16 cellular contexts compared by ENCODE assay signal in the genomic region with DNA sequence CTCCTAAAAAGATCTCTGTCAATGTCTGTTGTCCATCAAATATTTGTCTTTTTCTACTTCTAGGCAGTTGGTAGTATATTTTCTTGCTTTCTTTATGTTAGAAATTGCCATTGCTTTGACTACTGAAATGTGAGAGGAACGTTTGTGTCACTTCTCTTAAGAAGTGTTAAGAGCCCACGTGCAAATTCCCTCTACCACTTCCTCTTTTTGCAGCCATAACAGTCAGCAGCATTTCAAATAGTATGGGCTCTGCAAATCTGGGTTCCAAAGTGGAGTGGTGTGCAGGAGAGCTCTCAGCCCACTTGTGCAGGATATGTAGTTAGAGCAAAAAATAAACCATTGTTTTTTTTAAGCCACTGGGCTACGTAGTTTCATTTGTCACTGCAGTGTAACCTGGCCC.
A peak's percentile ranks its signal among the peaks of the same experiment; 100 is the strongest.
DNase-seq lines count a peak whose midpoint lies in the region; ATAC-seq lines count a peak whose summit lies in the region.
"Had no signal": no experiment of that assay in that cellular context is flagged by ENCODE, and none has a peak within 500 bp of the region (broad histone marks: within the 10 kb centered on the region; RNA-seq: fewer than 3 reads in every experiment).

No MANE protein-coding gene starts in this region.

- DNase-seq in NOMO-1 treated with DMSO at 0.1 percent for 48 hours (lab: John Stamatoyannopoulos, UW; ENCODE audit: unreplicated experiment), result peak; percentile 60
- no peak for DNase-seq in SW 1271 (lab: John Stamatoyannopoulos, UW)
- no peak for DNase-seq in T-cell
- DNase-seq: activated CD8-positive, alpha-beta T cell treated with anti-CD3 and anti-CD28 coated beads, Interleukin-2, amount 10 ng/mL, durations not matched to agents 7 days and 5 days; BE2C; cerebellar nuclear complex; DMS153; NCI-H82; posterior cingulate gyrus had no signal

- CTCF ChIA-PET in T-cell (lab: Charles Lee), result no interaction called here

- POLR2A ChIA-PET in T-cell (lab: Charles Lee), result no interaction called here

- ATAC-seq in GM18861 (IDR thresholded peaks at IDR 0.05; ENCODE audit: unreplicated experiment) (peak; percentile 66), HG03175 (IDR thresholded peaks at IDR 0.05; ENCODE audit: unreplicated experiment) (peak; percentile 74), GM18873 (IDR thresholded peaks at IDR 0.05; ENCODE audit: low FRiP score, unreplicated experiment) (no peak), T-cell (replicated peaks in 1 of 4) (no peak)
- ATAC-seq in stimulated activated memory B cell treated with anti-CD40 and anti-IgM and Interleukin-4, amounts not matched to agents 10 μg/mL and 1 μg/mL and 100 μg/mL, for 72 hours, result peak; percentile 20
- ATAC-seq: activated CD8-positive, alpha-beta T cell treated with anti-CD3 and anti-CD28 coated beads, Interleukin-2, amount 10 ng/mL, durations not matched to agents 7 days and 5 days; left lobe of liver; Right ventricle myocardium inferior had no signal

- no peaks in the 10 kb centered on the region for H3K27me3 Mint-ChIP-seq in stimulated activated memory B cell treated with anti-CD40 and anti-IgM and Interleukin-4, amounts not matched to agents 10 μg/mL and 1 μg/mL and 100 μg/mL, for 72 hours
- peaks cover 0 to under 1% of the 10 kb centered on the region in 2 donors for H3K27me3 Mint-ChIP-seq in T-cell
- H3K27me3 Mint-ChIP-seq: stimulated activated naive CD8-positive, alpha-beta T cell treated with anti-CD3 and anti-CD28 coated beads, Interleukin-15, Interleukin-2, amounts not matched to agents 100 ng/mL and 50 ng/mL, for 24 hours had no signal

- H3K27ac Mint-ChIP-seq in stimulated activated memory B cell treated with anti-CD40 and anti-IgM and Interleukin-4, amounts not matched to agents 10 μg/mL and 1 μg/mL and 100 μg/mL, for 72 hours, result no peak overlapping the region
- no peak overlapping the region for H3K27ac Mint-ChIP-seq in T-cell
- H3K27ac Mint-ChIP-seq: activated CD8-positive, alpha-beta T cell treated with anti-CD3 and anti-CD28 coated beads, Interleukin-2, amount 10 ng/mL, durations not matched to agents 7 days and 5 days; stimulated activated naive CD8-positive, alpha-beta T cell treated with anti-CD3 and anti-CD28 coated beads, Interleukin-15, Interleukin-2, amounts not matched to agents 100 ng/mL and 50 ng/mL, for 24 hours had no signal

- no peaks in the 10 kb centered on the region for H3K9me3 Mint-ChIP-seq in stimulated activated memory B cell treated with anti-CD40 and anti-IgM and Interleukin-4, amounts not matched to agents 10 μg/mL and 1 μg/mL and 100 μg/mL, for 72 hours
- H3K9me3 Mint-ChIP-seq in T-cell, result peaks cover 2 to 4% (median 4%) of the 10 kb centered on the region in 3 donors
- H3K9me3 Mint-ChIP-seq: stimulated activated naive CD8-positive, alpha-beta T cell treated with anti-CD3 and anti-CD28 coated beads, Interleukin-15, Interleukin-2, amounts not matched to agents 100 ng/mL and 50 ng/mL, for 24 hours had no signal

- no peaks in the 10 kb centered on the region for H3K36me3 Mint-ChIP-seq in stimulated activated memory B cell treated with anti-CD40 and anti-IgM and Interleukin-4, amounts not matched to agents 10 μg/mL and 1 μg/mL and 100 μg/mL, for 72 hours
- H3K36me3 Mint-ChIP-seq in T-cell, result no peaks in the 10 kb centered on the region

- no peaks in the 10 kb centered on the region for H3K4me1 Mint-ChIP-seq in stimulated activated memory B cell treated with anti-CD40 and anti-IgM and Interleukin-4, amounts not matched to agents 10 μg/mL and 1 μg/mL and 100 μg/mL, for 72 hours
- H3K4me1 Mint-ChIP-seq in T-cell, result no peaks in the 10 kb centered on the region

- no peak overlapping the region for H3K4me3 Mint-ChIP-seq in stimulated activated memory B cell treated with anti-CD40 and anti-IgM and Interleukin-4, amounts not matched to agents 10 μg/mL and 1 μg/mL and 100 μg/mL, for 72 hours
- no peak overlapping the region for H3K4me3 Mint-ChIP-seq in T-cell
- H3K4me3 Mint-ChIP-seq: activated CD8-positive, alpha-beta T cell treated with anti-CD3 and anti-CD28 coated beads, Interleukin-2, amount 10 ng/mL, durations not matched to agents 7 days and 5 days; stimulated activated naive CD8-positive, alpha-beta T cell treated with anti-CD3 and anti-CD28 coated beads, Interleukin-15, Interleukin-2, amounts not matched to agents 100 ng/mL and 50 ng/mL, for 24 hours had no signal

Comparison
In these comparisons a context has a peak if more than half of its experiments do, and no peak if none do; other contexts are left out.
1. ATAC-seq: peak in GM18861 (single experiment), HG03175 (single experiment) and stimulated activated memory B cell treated with anti-CD40 and anti-IgM and Interleukin-4, amounts not matched to agents 10 μg/mL and 1 μg/mL and 100 μg/mL, for 72 hours (single experiment); none in GM18873 (single experiment) and T-cell (0 of 4).